8 cellular contexts compared by ENCODE assay signal in the genomic region with DNA sequence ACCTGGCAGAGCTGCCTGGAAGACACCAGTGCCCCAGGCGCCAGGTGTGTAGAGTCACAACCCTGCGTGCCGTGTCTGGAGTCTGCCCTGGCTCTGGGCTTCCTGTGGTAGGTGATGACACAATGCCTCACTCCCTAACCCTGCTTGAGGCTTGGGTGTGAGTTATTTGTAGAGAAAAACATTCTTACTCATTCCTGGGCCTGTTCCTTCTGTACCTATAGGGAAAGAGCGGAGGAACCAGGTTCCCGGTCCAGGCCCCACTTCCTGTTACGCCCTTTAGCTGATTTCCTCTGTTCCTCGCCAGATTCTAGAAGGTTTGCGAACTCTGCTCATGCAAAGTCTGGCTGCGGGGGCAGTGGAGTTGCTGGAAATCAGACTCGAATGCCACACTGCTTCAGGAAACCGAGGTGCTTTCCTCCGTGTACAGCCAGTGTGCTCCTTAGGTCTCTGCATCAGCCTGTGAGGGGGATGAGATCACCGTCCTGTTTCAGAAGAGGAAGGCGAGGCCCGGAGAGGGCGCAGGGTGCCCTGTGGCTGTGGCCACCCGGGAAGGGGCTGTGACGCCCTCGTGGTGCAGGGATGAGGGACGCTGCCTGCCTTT.
DNase-seq lines count a peak whose midpoint lies in the region; ATAC-seq, FAIRE-seq and TF ChIP-seq lines count a peak whose summit lies in the region.

No MANE protein-coding gene starts in this region.

- peaks cover 98% of the 10 kb centered on the region for H3K4me1 ChIP-seq in GM12878 (ENCODE audit: control insufficient read depth, insufficient read depth, low read length)

- H3K36me3 ChIP-seq in GM12878 (ENCODE audit: control insufficient read depth in 2 of 2, insufficient read depth in 2 of 2, low read length in 1 of 2): no peaks in the 10 kb centered on the region

- DNase-seq in T-helper 9 cell (peak; percentile 25), GM12878 (ENCODE audit: low read depth, low spot score) (peak; percentile 72), occipital lobe (lab: John Stamatoyannopoulos, UW) (no peak), mesothelial cell of epicardium (ENCODE audit: low spot score in 2 of 2, unreplicated experiment in 2 of 2) (no peak)
- peak; percentile 88 for DNase-seq in stimulated activated CD4-positive, alpha-beta T cell treated with anti-CD3 and anti-CD28 coated beads, Interleukin-1b, Interleukin-23, amount 100 ng/mL, for 48 hours

- no peak overlapping the region for H3K4me3 ChIP-seq in GM12878

- no peak overlapping the region for H3K27ac Mint-ChIP-seq in mesothelial cell of epicardium

- intact Hi-C loops in GM12878 (cut with micrococcal nuclease; ENCODE audit: unreplicated experiment): loop anchor here (5.0 to 10.0 kb wide), 2 partner anchors 270 to 367 kb away; no protein-coding TSS in a partner anchor

- peak overlapping the region; percentile 76 for H3K4me2 ChIP-seq in GM12878 (ENCODE audit: control insufficient read depth, insufficient read depth)

- SMC1A ChIA-PET in GM12878 (lab: Charles Lee; ENCODE audit: uncharacterized antibody, unreplicated experiment): interaction anchor here (0.6 to 24.5 kb wide), 16 partner anchors 8 to 368 kb away, joined by 3 to 748 read pairs (median 36); a partner anchor contains a TSS

- no peaks in the 10 kb centered on the region for H3K9me3 ChIP-seq in GM12878 (replicated peaks; ENCODE audit: control insufficient read depth, insufficient read depth, low read length)

- peaks cover 1% of the 10 kb centered on the region for H3K4me1 Mint-ChIP-seq in mesothelial cell of epicardium

- no TSS peak for BruUV-seq in GM12878 (replicated peaks; lab: Mats Ljungman, UMichigan)

- no peaks in the 10 kb centered on the region for H3K27me3 ChIP-seq in GM12878 (replicated peaks in 1 of 2; ENCODE audit: control insufficient read depth in 2 of 2, insufficient read depth in 2 of 2, low read length in 1 of 2)

- H3K9ac ChIP-seq in GM12878 (ENCODE audit: control insufficient read depth, insufficient read depth, low read length): peak overlapping the region; percentile 72

- CTCF ChIA-PET in GM12878 (lab: Yijun Ruan, JAX): interaction anchor here (1.0 to 13.3 kb wide), 13 partner anchors 8 to 1172 kb away, joined by 3 to 460 read pairs (median 10); no protein-coding TSS in a partner anchor

- TF ChIP-seq RAD21 in GM12878 (IDR thresholded peaks at IDR 0.05; ENCODE audit: insufficient read depth, low read depth, low read length): peak; percentile 18; the same call in 1 of the 2 replicates

- H4K20me1 ChIP-seq in GM12878 (ENCODE audit: control insufficient read depth, insufficient read depth): no peaks in the 10 kb centered on the region

- RAD21 ChIA-PET in GM12878 (lab: Charles Lee; ENCODE audit: unreplicated experiment): interaction anchor here (1.2 to 15.0 kb wide), 19 partner anchors 7 to 180 kb away, joined by 3 to 519 read pairs (median 30); a partner anchor contains a TSS

- H3K27me3 Mint-ChIP-seq in mesothelial cell of epicardium (ENCODE audit: low read depth): peaks cover 35% of the 10 kb centered on the region

- POLR2A ChIA-PET in GM12878 (lab: Charles Lee): interaction anchor here (0.8 to 10.4 kb wide), 10 partner anchors 7 to 180 kb away, joined by 3 to 139 read pairs (median 8); a partner anchor contains a TSS

- no peaks in the 10 kb centered on the region for H3K9me3 Mint-ChIP-seq in mesothelial cell of epicardium

- TF ChIP-seq CTCF in GM12878 (IDR thresholded peaks at IDR 0.05 in 2 of 3, conservative IDR thresholded peaks at IDR 0.05 in 1 of 3; ENCODE audit: control insufficient read depth in 2 of 3, extremely low read depth in 1 of 3, insufficient read depth in 1 of 3, low read depth in 3 of 3, low read length in 3 of 3) (0 out of 6 replicates have a peak, but pooled peaks of 1 of the 3 experiments have one; percentile 1), mesothelial cell of epicardium (IDR thresholded peaks at IDR 0.05; ENCODE audit: unreplicated experiment) (no peak)

- TF ChIP-seq POLR2A in GM12878 (IDR thresholded peaks at IDR 0.05; ENCODE audit: low read depth, low read length): peak; percentile 63

- WGBS in GM12878 (ENCODE audit: insufficient coverage, insufficient replicate concordance, low lambda C conversion rate, missing lambda C conversion rate): 3% methylated on average over 20 of the region's 20 CpGs

- FAIRE-seq in GM12878 (lab: Jason Lieb, UNC): peak; percentile 31

- H3K27ac ChIP-seq in GM12878 (ENCODE audit: control insufficient read depth, insufficient read depth): peak overlapping the region; percentile 94

- ATAC-seq in GM18870 (IDR thresholded peaks at IDR 0.05; ENCODE audit: unreplicated experiment) (peak; percentile 20), GM12878 (peak; percentile 25), HG03108 (IDR thresholded peaks at IDR 0.05; ENCODE audit: unreplicated experiment) (no peak), GM21390 (IDR thresholded peaks at IDR 0.05; ENCODE audit: unreplicated experiment) (no peak)

- no peaks in the 10 kb centered on the region for H3K36me3 Mint-ChIP-seq in mesothelial cell of epicardium

- H3K79me2 ChIP-seq in GM12878 (ENCODE audit: control insufficient read depth, insufficient read depth, low read length): peaks cover 29% of the 10 kb centered on the region

- in situ Hi-C loops in GM12878 (cut with MboI): no loop called here

- peak overlapping the region; percentile 41 for H2AFZ ChIP-seq in GM12878 (ENCODE audit: control insufficient read depth, low read depth, low read length)

- no peak overlapping the region for H3K4me3 Mint-ChIP-seq in mesothelial cell of epicardium

- peak; percentile 59 to 71; a peak in 3 of 4 replicates for TF ChIP-seq EP300 in GM12878 (IDR thresholded peaks at IDR 0.05; ENCODE audit: borderline replicate concordance in 1 of 2, control insufficient read depth in 1 of 2, low read depth in 2 of 2, low read length in 2 of 2)

TF ChIP-seq in GM12878, 131 proteins besides CTCF, POLR2A, EP300 and RAD21 (continues in another document):
- TF ChIP-seq, protein P1, sequence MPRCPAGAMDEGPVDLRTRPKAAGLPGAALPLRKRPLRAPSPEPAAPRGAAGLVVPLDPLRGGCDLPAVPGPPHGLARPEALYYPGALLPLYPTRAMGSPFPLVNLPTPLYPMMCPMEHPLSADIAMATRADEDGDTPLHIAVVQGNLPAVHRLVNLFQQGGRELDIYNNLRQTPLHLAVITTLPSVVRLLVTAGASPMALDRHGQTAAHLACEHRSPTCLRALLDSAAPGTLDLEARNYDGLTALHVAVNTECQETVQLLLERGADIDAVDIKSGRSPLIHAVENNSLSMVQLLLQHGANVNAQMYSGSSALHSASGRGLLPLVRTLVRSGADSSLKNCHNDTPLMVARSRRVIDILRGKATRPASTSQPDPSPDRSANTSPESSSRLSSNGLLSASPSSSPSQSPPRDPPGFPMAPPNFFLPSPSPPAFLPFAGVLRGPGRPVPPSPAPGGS (IDR thresholded peaks at IDR 0.05; ENCODE audit: borderline replicate concordance, insufficient read depth, low read depth, low read length, poor library complexity, severe bottlenecking): no peak
- no peak for TF ChIP-seq FOXK2 (IDR thresholded peaks at IDR 0.05)
- TF ChIP-seq SMC3 (IDR thresholded peaks at IDR 0.05; ENCODE audit: borderline replicate concordance, low read length): no peak; the same call in 1 of the 2 replicates
- TF ChIP-seq, protein P2, sequence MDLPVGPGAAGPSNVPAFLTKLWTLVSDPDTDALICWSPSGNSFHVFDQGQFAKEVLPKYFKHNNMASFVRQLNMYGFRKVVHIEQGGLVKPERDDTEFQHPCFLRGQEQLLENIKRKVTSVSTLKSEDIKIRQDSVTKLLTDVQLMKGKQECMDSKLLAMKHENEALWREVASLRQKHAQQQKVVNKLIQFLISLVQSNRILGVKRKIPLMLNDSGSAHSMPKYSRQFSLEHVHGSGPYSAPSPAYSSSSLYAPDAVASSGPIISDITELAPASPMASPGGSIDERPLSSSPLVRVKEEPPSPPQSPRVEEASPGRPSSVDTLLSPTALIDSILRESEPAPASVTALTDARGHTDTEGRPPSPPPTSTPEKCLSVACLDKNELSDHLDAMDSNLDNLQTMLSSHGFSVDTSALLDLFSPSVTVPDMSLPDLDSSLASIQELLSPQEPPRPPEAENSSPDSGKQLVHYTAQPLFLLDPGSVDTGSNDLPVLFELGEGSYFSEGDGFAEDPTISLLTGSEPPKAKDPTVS (IDR thresholded peaks at IDR 0.05; ENCODE audit: low read depth, low read length): no peak
- TF ChIP-seq, protein P3, sequence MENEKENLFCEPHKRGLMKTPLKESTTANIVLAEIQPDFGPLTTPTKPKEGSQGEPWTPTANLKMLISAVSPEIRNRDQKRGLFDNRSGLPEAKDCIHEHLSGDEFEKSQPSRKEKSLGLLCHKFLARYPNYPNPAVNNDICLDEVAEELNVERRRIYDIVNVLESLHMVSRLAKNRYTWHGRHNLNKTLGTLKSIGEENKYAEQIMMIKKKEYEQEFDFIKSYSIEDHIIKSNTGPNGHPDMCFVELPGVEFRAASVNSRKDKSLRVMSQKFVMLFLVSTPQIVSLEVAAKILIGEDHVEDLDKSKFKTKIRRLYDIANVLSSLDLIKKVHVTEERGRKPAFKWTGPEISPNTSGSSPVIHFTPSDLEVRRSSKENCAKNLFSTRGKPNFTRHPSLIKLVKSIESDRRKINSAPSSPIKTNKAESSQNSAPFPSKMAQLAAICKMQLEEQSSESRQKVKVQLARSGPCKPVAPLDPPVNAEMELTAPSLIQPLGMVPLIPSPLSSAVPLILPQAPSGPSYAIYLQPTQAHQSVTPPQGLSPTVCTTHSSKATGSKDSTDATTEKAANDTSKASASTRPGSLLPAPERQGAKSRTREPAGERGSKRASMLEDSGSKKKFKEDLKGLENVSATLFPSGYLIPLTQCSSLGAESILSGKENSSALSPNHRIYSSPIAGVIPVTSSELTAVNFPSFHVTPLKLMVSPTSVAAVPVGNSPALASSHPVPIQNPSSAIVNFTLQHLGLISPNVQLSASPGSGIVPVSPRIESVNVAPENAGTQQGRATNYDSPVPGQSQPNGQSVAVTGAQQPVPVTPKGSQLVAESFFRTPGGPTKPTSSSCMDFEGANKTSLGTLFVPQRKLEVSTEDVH (IDR thresholded peaks at IDR 0.05; ENCODE audit: low read depth, partially characterized antibody): no peak
- TF ChIP-seq SIN3A (IDR thresholded peaks at IDR 0.05; ENCODE audit: low read depth, low read length): no peak
- TF ChIP-seq EED (IDR thresholded peaks at IDR 0.05; ENCODE audit: low read depth): peak; percentile 99
- no peak for TF ChIP-seq CREB1 (IDR thresholded peaks at IDR 0.05; ENCODE audit: low read depth)
- TF ChIP-seq, protein P4, sequence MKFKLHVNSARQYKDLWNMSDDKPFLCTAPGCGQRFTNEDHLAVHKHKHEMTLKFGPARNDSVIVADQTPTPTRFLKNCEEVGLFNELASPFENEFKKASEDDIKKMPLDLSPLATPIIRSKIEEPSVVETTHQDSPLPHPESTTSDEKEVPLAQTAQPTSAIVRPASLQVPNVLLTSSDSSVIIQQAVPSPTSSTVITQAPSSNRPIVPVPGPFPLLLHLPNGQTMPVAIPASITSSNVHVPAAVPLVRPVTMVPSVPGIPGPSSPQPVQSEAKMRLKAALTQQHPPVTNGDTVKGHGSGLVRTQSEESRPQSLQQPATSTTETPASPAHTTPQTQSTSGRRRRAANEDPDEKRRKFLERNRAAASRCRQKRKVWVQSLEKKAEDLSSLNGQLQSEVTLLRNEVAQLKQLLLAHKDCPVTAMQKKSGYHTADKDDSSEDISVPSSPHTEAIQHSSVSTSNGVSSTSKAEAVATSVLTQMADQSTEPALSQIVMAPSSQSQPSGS (IDR thresholded peaks at IDR 0.05; ENCODE audit: low read length): no peak

Comparison
In these comparisons a context has a peak if more than half of its experiments do, and no peak if none do; other contexts are left out.
1. ATAC-seq: peak in GM18870 (single experiment) and GM12878 (single experiment); none in HG03108 (single experiment) and GM21390 (single experiment).
2. DNase-seq: peak in T-helper 9 cell (single experiment), GM12878 (single experiment) and stimulated activated CD4-positive, alpha-beta T cell treated with anti-CD3 and anti-CD28 coated beads, Interleukin-1b, Interleukin-23, amount 100 ng/mL, for 48 hours (single experiment); none in occipital lobe (single experiment) and mesothelial cell of epicardium (0 of 2).